ENCODE assay signal across 24 cellular contexts in the genomic region with DNA sequence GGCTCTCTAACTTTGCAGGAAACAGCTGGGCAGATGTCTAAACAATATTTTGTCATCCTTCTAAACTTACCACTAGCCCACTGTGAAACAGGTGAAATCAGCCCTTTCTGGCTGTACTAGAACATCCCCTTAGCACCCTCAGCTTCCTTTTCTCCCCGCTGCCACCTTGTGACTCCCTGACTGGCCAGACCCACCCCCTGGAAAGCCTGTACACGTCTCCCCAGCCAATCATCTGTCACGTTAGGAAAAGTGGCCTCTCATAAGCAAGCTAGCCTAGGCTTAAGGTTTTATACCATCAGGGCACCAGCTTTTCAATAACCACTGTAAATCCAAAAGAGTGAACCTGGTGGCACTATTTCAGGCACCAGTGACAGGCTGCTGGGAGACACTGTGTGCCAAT.
DNase-seq lines count a peak whose midpoint lies in the region; ATAC-seq and TF ChIP-seq lines count a peak whose summit lies in the region.
"Had no signal": no experiment of that assay in that cellular context is flagged by ENCODE, and none has a peak within 500 bp of the region (broad histone marks: within the 10 kb centered on the region; RNA-seq: fewer than 3 reads in every experiment).

No MANE protein-coding gene starts in this region.

- H3K9me3 ChIP-seq in Loucy (ENCODE audit: insufficient read depth, low read depth, low read length) (no peaks in the 10 kb centered on the region), mucosa of stomach (ENCODE audit: control insufficient read depth, low read length) (no peaks in the 10 kb centered on the region)
- H3K9me3 ChIP-seq: SJSA1 had no signal

- H3K4me1 ChIP-seq in Loucy (ENCODE audit: insufficient read depth, low read length, poor library complexity, severe bottlenecking) (no peaks in the 10 kb centered on the region), mucosa of stomach (ENCODE audit: control insufficient read depth, insufficient read depth, low read length) (no peaks in the 10 kb centered on the region)
- H3K4me1 ChIP-seq: SJSA1 had no signal

- H3K4me3 ChIP-seq in Loucy (ENCODE audit: low read length, poor library complexity, severe bottlenecking) (no peak overlapping the region), mucosa of stomach (ENCODE audit: low read length) (no peak overlapping the region)
- H3K4me3 ChIP-seq: SJSA1 had no signal

- H3K79me2 ChIP-seq in Loucy (ENCODE audit: insufficient read depth, low read length), result no peaks in the 10 kb centered on the region

- H3K9ac ChIP-seq in Loucy (ENCODE audit: low read depth, low read length, poor library complexity, severe bottlenecking) (no peak overlapping the region), mucosa of stomach (ENCODE audit: low read length) (peak overlapping the region; percentile 2)

- TF ChIP-seq CTCF in Loucy (conservative IDR thresholded peaks at IDR 0.05; ENCODE audit: low read length), result no peak

- no peak overlapping the region for H3K4me2 ChIP-seq in Loucy (ENCODE audit: low read depth, low read length, poor library complexity, severe bottlenecking)

- 0 out of 2 replicates have a peak overlapping the region, but pooled peaks have one; percentile 39 for H2AFZ ChIP-seq in Loucy (ENCODE audit: low read length)

- DNase-seq in NCI-H146 (lab: John Stamatoyannopoulos, UW) (peak; percentile 1), NCI-H146 treated with DMSO at 0.1 percent for 48 hours (lab: John Stamatoyannopoulos, UW; ENCODE audit: unreplicated experiment) (no peak), NCI-H82 treated with DMSO at 0.1 percent for 48 hours (lab: John Stamatoyannopoulos, UW; ENCODE audit: unreplicated experiment) (peak; percentile 71), RKO (ENCODE audit: low spot score) (no peak), SHP77 treated with DMSO at 0.1 percent for 48 hours (lab: John Stamatoyannopoulos, UW) (no peak)
- DNase-seq: 8988T; AML-193; C1 segment of cervical spinal cord; CD8-positive, alpha-beta T cell; DMS53; EL; H7; HFFc6; MM.1S; NCI-H1092; NCI-H1436 treated with DMSO at 0.1 percent for 48 hours; NCI-H2081 treated with DMSO at 0.1 percent for 48 hours; NCI-H748 treated with DMSO at 0.1 percent for 48 hours; T-helper 17 cell had no signal

- H3K9me2 ChIP-seq in Loucy (replicated peaks; ENCODE audit: low read depth, low read length), result no peaks in the 10 kb centered on the region

- H3K36me3 ChIP-seq in Loucy (ENCODE audit: insufficient read depth, low read length) (no peaks in the 10 kb centered on the region), mucosa of stomach (ENCODE audit: control insufficient read depth, insufficient read depth, low read length) (no peaks in the 10 kb centered on the region)
- H3K36me3 ChIP-seq: SJSA1 had no signal

- H3F3A ChIP-seq in Loucy (ENCODE audit: low read depth), result no peaks in the 10 kb centered on the region

- no peaks in the 10 kb centered on the region for H4K20me1 ChIP-seq in Loucy (ENCODE audit: insufficient read depth, low read length, poor library complexity, severe bottlenecking)

- no peaks in the 10 kb centered on the region for H3K27me3 ChIP-seq in Loucy (ENCODE audit: insufficient read depth, low read length, poor library complexity, severe bottlenecking)
- no peaks in the 10 kb centered on the region for H3K27me3 ChIP-seq in mucosa of stomach (ENCODE audit: control insufficient read depth, insufficient read depth, low read length)

- ATAC-seq in GM21786 (IDR thresholded peaks at IDR 0.05; ENCODE audit: unreplicated experiment), result no peak
- ATAC-seq: CD8-positive, alpha-beta T cell; Panc1; T-helper 17 cell had no signal

Comparison
In these comparisons a context has a peak if more than half of its experiments do, and no peak if none do; other contexts are left out.
1. DNase-seq: peak in NCI-H146 (single experiment) and NCI-H82 treated with DMSO at 0.1 percent for 48 hours (single experiment); none in NCI-H146 treated with DMSO at 0.1 percent for 48 hours (single experiment), RKO (single experiment) and SHP77 treated with DMSO at 0.1 percent for 48 hours (single experiment).